ENCODE assay signal across 4 cellular contexts in genomic region chr12:5818877-5819276, GRCh38.
DNase-seq lines count a peak whose midpoint lies in the region; TF ChIP-seq lines count a peak whose summit lies in the region.
"Not testable (repeated sequence)": the region's sequence is repeated elsewhere in the genome, so short reads cannot be mapped to it uniquely, and the experiment has no call there.

No MANE protein-coding gene starts in this region.

- not testable (repeated sequence) for H4K5ac ChIP-seq in mesendoderm (ENCODE audit: low read length)

- H3K79me2 ChIP-seq in mesendoderm (ENCODE audit: control insufficient read depth, insufficient read depth, low read length) = not testable (repeated sequence)

- H3K27me3 Mint-ChIP-seq in endodermal cell (ENCODE audit: insufficient read depth) = peaks cover 66% of the 10 kb centered on the region

- H3K56ac ChIP-seq in mesendoderm (ENCODE audit: low read length) = not testable (repeated sequence)

- H2BK15ac ChIP-seq in mesendoderm (replicated peaks; ENCODE audit: low read depth) = not testable (repeated sequence)

- peaks cover 51% of the 10 kb centered on the region for H3K9me3 Mint-ChIP-seq in endodermal cell

- H3K9ac ChIP-seq in HUES48 (ENCODE audit: low read depth, low read length); NT2/D1 (ENCODE audit: insufficient read length, low read depth); endodermal cell (ENCODE audit: extremely low read depth, low read length, poor library complexity, severe bottlenecking); mesendoderm (ENCODE audit: low read length): not testable (repeated sequence)

- not testable (repeated sequence) for H3K4me3 Mint-ChIP-seq in endodermal cell

- not testable (repeated sequence) for H2AK5ac ChIP-seq in mesendoderm (ENCODE audit: low read length)

- not testable (repeated sequence) for H3K4me3 ChIP-seq in HUES48 (ENCODE audit: low read depth, low read length); NT2/D1 (ENCODE audit: insufficient read length, low read depth); endodermal cell (ENCODE audit: low read length); mesendoderm (ENCODE audit: low read length)

- peak overlapping the region; percentile 27 for H3K27ac ChIP-seq in HUES48 (ENCODE audit: low read depth, low read length)
- not testable (repeated sequence) for H3K27ac ChIP-seq in endodermal cell (ENCODE audit: low read depth, low read length); mesendoderm (ENCODE audit: low read depth, low read length)

- not testable (repeated sequence) for H2BK5ac ChIP-seq in mesendoderm (ENCODE audit: low read length)

- not testable (repeated sequence) for H3K27me3 ChIP-seq in HUES48 (ENCODE audit: control insufficient read depth, insufficient read depth, low read length); NT2/D1 (ENCODE audit: insufficient read depth, insufficient read length); mesendoderm (ENCODE audit: insufficient read depth, low read length, poor library complexity)
- H3K27me3 ChIP-seq in endodermal cell (ENCODE audit: control insufficient read depth, insufficient read depth, low read length, poor library complexity, severe bottlenecking) = peaks cover 38% of the 10 kb centered on the region

- H3K4ac ChIP-seq in mesendoderm (ENCODE audit: low read depth, low read length) = not testable (repeated sequence)

- H2BK120ac ChIP-seq in mesendoderm (ENCODE audit: low read depth, low read length) = not testable (repeated sequence)

- H3K18ac ChIP-seq in mesendoderm (ENCODE audit: low read length) = not testable (repeated sequence)

- not testable (repeated sequence) for H3K36me3 ChIP-seq in HUES48 (ENCODE audit: control insufficient read depth, insufficient read depth, low read length); NT2/D1 (ENCODE audit: insufficient read depth, insufficient read length, low read length); endodermal cell (ENCODE audit: control insufficient read depth, insufficient read depth, low read length); mesendoderm (ENCODE audit: control insufficient read depth, insufficient read depth, low read length)

- not testable (repeated sequence) for H3K27ac Mint-ChIP-seq in endodermal cell

- WGBS in endodermal cell (ENCODE audit: insufficient coverage in 1 of 2, insufficient read length in 1 of 2), 2 experiments = 43 to 83% methylated on average over 1 of the region's 1 CpG
- WGBS in mesendoderm (ENCODE audit: extremely low coverage, insufficient coverage, low lambda C conversion rate) = no CpG with 5 or more reads among the region's 1 CpG

- H3K36me3 Mint-ChIP-seq in endodermal cell (ENCODE audit: low read depth) = peaks cover 49% of the 10 kb centered on the region

- peaks cover 28% of the 10 kb centered on the region for H3K4me1 Mint-ChIP-seq in endodermal cell

- TF ChIP-seq CTCF in endodermal cell (conservative IDR thresholded peaks at IDR 0.05) = not testable (repeated sequence)

- not testable (repeated sequence) for H3K4me1 ChIP-seq in HUES48 (ENCODE audit: control insufficient read depth, insufficient read depth, low read length); NT2/D1 (ENCODE audit: insufficient read depth, insufficient read length); endodermal cell (ENCODE audit: control insufficient read depth, insufficient read depth, low read length); mesendoderm (ENCODE audit: control insufficient read depth, low read depth, low read length)

- not testable (repeated sequence) for H3K23ac ChIP-seq in mesendoderm (ENCODE audit: low read length)

- DNase-seq in NT2/D1 (ENCODE audit: low read depth, low spot score) (peak; percentile 27), endodermal cell (peak; percentile 66), mesendoderm (peak; percentile 71)

- H3K9me3 ChIP-seq in HUES48 (ENCODE audit: control insufficient read depth, insufficient read depth, low read length) = peaks cover 19% of the 10 kb centered on the region; the same call in 1 of the 2 replicates
- peaks cover 65% of the 10 kb centered on the region for H3K9me3 ChIP-seq in NT2/D1 (ENCODE audit: insufficient read depth, low read length)
- peaks cover 50% of the 10 kb centered on the region for H3K9me3 ChIP-seq in endodermal cell (ENCODE audit: control insufficient read depth, low read length)

- H4K8ac ChIP-seq in mesendoderm (ENCODE audit: low read depth, low read length) = not testable (repeated sequence)

- not testable (repeated sequence) for H3K79me1 ChIP-seq in mesendoderm (ENCODE audit: low read length)

- H3K4me2 ChIP-seq in mesendoderm (ENCODE audit: low read length) = not testable (repeated sequence)
